Comparison of ENCODE assay signal across 24 cellular contexts in the genomic region with DNA sequence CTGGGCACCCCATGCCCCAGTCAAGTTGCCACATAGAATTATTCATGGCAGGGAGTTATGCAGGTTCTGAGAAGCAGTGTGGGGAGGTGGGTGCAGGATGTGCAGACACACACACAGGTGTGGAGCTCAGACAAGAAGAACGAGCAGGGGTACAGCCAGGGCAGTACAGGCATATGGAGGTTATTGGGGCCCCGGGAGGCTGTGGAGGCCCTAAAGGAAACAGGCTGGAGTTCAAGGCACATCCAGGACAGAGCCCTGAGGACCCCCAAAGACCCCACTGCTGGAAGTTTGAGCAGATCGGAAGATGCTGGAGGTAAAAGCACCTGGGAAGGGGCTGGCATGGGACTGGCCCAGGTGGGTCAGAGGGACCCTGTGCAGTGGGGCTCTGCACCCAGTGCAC.
"Had no signal": no experiment of that assay in that cellular context is flagged by ENCODE, and none has a peak within 500 bp of the region (broad histone marks: within the 10 kb centered on the region; RNA-seq: fewer than 3 reads in every experiment).

No MANE protein-coding gene starts in this region.

- H3K4me1 ChIP-seq: pancreas, prostate gland, sigmoid colon, testis had no signal

- H3K27ac ChIP-seq: pancreas, prostate gland, sigmoid colon, stomach, testis, transverse colon, vagina had no signal

- H3K9me3 ChIP-seq: left lung, pancreas, prostate gland, sigmoid colon, stomach, testis, thyroid gland, transverse colon, upper lobe of left lung, vagina had no signal

- H3K9me3 Mint-ChIP-seq: memory B cell; nephron; neural crest cell; stimulated activated naive B cell treated with anti-CD40 and anti-IgM and Interleukin-4, amounts not matched to agents 10 μg/mL and 1 μg/mL and 100 μg/mL, for 72 hours had no signal

- H3K4me3 Mint-ChIP-seq: memory B cell; naive thymus-derived CD8-positive, alpha-beta T cell; nephron; neural crest cell; stimulated activated naive B cell treated with anti-CD40 and anti-IgM and Interleukin-4, amounts not matched to agents 10 μg/mL and 1 μg/mL and 100 μg/mL, for 72 hours had no signal

- H3K36me3 ChIP-seq: left lung, pancreas, prostate gland, sigmoid colon, stomach, thyroid gland, transverse colon, upper lobe of left lung, vagina had no signal

- H3K36me3 Mint-ChIP-seq: memory B cell; naive thymus-derived CD8-positive, alpha-beta T cell had no signal

- H3K27ac Mint-ChIP-seq: memory B cell; naive thymus-derived CD8-positive, alpha-beta T cell; nephron; stimulated activated naive B cell treated with anti-CD40 and anti-IgM and Interleukin-4, amounts not matched to agents 10 μg/mL and 1 μg/mL and 100 μg/mL, for 72 hours had no signal

- ATAC-seq: left lung; naive thymus-derived CD8-positive, alpha-beta T cell; pancreas; right cardiac atrium; stimulated activated naive B cell treated with anti-CD40 and anti-IgM and Interleukin-4, amounts not matched to agents 10 μg/mL and 1 μg/mL and 100 μg/mL, for 72 hours; stimulated activated naive CD8-positive, alpha-beta T cell treated with anti-CD3 and anti-CD28 coated beads, Interleukin-15, Interleukin-2, amounts not matched to agents 100 U/mL and 50 U/mL, for 24 hours had no signal

- H3K27me3 ChIP-seq: left lung, pancreas, sigmoid colon, stomach, testis, thyroid gland, transverse colon, upper lobe of left lung, vagina had no signal

- DNase-seq: hippocampal formation; left colon; naive thymus-derived CD8-positive, alpha-beta T cell; nucleus accumbens; pancreas; retina; right cardiac atrium; sigmoid colon; small intestine; stimulated activated CD4-positive, alpha-beta T cell treated with anti-CD3 and anti-CD28 coated beads, Interleukin-2, amount 100 ng/mL, for 24 hours; stimulated activated CD4-positive, alpha-beta T cell treated with anti-CD3 and anti-CD28 coated beads, Interleukin-4, amount 100 ng/mL, for 1 hour; stimulated activated naive B cell treated with anti-CD40 and anti-IgM and Interleukin-4, amounts not matched to agents 10 μg/mL and 1 μg/mL and 100 μg/mL, for 72 hours; stimulated activated naive CD8-positive, alpha-beta T cell treated with anti-CD3 and anti-CD28 coated beads, Interleukin-15, Interleukin-2, amounts not matched to agents 100 U/mL and 50 U/mL, for 24 hours; stomach; testis; thyroid gland; transverse colon; upper lobe of left lung had no signal

- H3K4me3 ChIP-seq: left lung, pancreas, prostate gland, sigmoid colon, stomach, testis, thyroid gland, transverse colon, upper lobe of left lung, vagina had no signal
